Comparison of ENCODE assay signal across 8 cellular contexts in the genomic region with DNA sequence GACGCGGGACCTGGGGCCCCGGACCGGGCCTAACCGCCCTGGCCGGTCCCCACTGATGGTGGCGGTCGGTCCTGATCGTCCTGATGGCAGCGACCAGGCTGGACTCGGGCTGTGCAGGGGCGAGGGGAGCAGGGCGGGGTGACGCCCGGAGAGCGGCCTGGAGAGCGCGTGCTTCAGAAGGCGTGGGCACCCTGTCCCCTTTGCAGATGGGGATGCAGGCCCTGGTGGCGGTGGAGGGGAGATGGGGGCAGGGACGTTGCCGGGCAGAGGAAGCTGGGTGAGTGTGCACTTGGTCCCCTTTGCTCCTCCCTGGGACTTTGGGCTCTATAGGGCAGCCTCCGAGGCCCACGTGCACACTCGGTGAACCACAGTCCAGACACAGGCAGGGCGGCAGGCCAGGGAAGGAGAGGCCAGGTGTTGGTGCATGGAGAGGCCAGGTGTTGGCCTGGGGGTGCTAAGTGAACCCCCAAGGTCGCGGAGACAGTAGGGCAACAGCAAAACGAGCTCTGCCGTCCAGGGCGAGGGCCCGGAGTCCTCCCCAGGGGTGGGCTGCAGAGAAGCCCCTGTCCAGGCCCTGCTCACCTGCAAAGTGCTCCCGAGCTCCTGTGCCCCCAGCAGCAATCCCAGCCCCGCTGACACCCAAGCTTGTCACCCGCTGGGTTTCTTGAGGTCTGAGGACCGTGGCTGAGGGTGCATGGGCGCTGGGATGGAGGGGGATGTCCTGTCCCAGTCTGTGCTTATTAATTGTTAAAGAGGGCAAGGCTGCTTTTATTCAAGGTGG. TPM values are rescaled to one million over a fixed set of nuclear protein-coding genes. Genes with fewer than 3 reads are reported as not detected.
DNase-seq lines count a peak whose midpoint lies in the region; FAIRE-seq and TF ChIP-seq lines count a peak whose summit lies in the region.

No MANE protein-coding gene starts in this region.

- peaks cover 0 to 3% of the 10 kb centered on the region in 2 donors for H3K27me3 Mint-ChIP-seq in CD4-positive, alpha-beta memory T cell

- TF ChIP-seq CTCF in PC-9 (conservative IDR thresholded peaks at IDR 0.05) (no peak), astrocyte of the cerebellum (IDR thresholded peaks at IDR 0.05; ENCODE audit: low read depth, low read length, missing control alignments) (no peak)

- peaks cover 19% of the 10 kb centered on the region; the same call in 1 of the 2 replicates for H3F3A ChIP-seq in PC-9 (ENCODE audit: insufficient read depth, low read depth)

- peak overlapping the region; percentile 68 to 77 for H3K4me3 ChIP-seq in CD4-positive, alpha-beta memory T cell (ENCODE audit: low read length in 2 of 2)
- peak overlapping the region; percentile 57 for H3K4me3 ChIP-seq in PC-9
- peak overlapping the region; percentile 55 for H3K4me3 ChIP-seq in astrocyte of the cerebellum (ENCODE audit: low read depth, low read length)

- H3K79me2 ChIP-seq in PC-9 (ENCODE audit: low read depth): 0 out of 2 replicates have a peak, but pooled peaks cover 10% of the 10 kb centered on the region

- no peaks in the 10 kb centered on the region for H3K9me2 ChIP-seq in PC-9 (ENCODE audit: insufficient read depth)

- intact Hi-C loops in CD4-positive, alpha-beta memory T cell (cut with micrococcal nuclease): loop anchor here (2.0 kb wide), 1 partner anchor 577 kb away; a partner anchor contains a TSS
- intact Hi-C loops in PC-9 (cut with micrococcal nuclease; ENCODE audit: unreplicated experiment): loop anchor here (1.0 kb wide), 1 partner anchor 42 kb away; a partner anchor contains a TSS

- peaks cover 0 to 7% (median 0%) of the 10 kb centered on the region in 8 donors for H3K9me3 Mint-ChIP-seq in CD4-positive, alpha-beta memory T cell

- H3K27me3 ChIP-seq in CD4-positive, alpha-beta memory T cell (ENCODE audit: insufficient read depth, low read length): no peaks in the 10 kb centered on the region
- H3K27me3 ChIP-seq in PC-9 (ENCODE audit: insufficient read depth, low read depth): no peaks in the 10 kb centered on the region

- in situ Hi-C loops in astrocyte of the cerebellum (cut with HindIII; ENCODE audit: low sequenced_read_pairs): loop anchor here (5.0 kb wide), 1 partner anchor 37 kb away; no protein-coding TSS in a partner anchor

- H3K27ac Mint-ChIP-seq in CD4-positive, alpha-beta memory T cell: peak overlapping the region; percentile 23 to 100 (median 93)

- CTCF ChIA-PET in CD4-positive, alpha-beta memory T cell (lab: Charles Lee; ENCODE audit: partially characterized antibody): no interaction called here
- CTCF ChIA-PET in HEK293T (lab: Yijun Ruan, JAX) (no interaction called here), PC-9 (lab: Charles Lee) (interaction anchor here (0.6 kb wide), 1 partner anchor 42 kb away, joined by 3 read pairs; no protein-coding TSS in a partner anchor)

- H3K4me3 Mint-ChIP-seq in CD4-positive, alpha-beta memory T cell: peak overlapping the region; percentile 78 to 94 (median 90)

- peaks cover 17% of the 10 kb centered on the region for H3K4me1 ChIP-seq in CD4-positive, alpha-beta memory T cell (ENCODE audit: insufficient read depth, low read length)
- H3K4me1 ChIP-seq in PC-9 (replicated peaks; ENCODE audit: insufficient read depth): peaks cover 26% of the 10 kb centered on the region

- TF ChIP-seq POLR2A in GM12891 (IDR thresholded peaks at IDR 0.05; ENCODE audit: low read depth, low read length): no peak

- DNase-seq in CD4-positive, alpha-beta memory T cell: peak in 1 of 5 donors; percentile 57
- DNase-seq in HEK293T (ENCODE audit: extremely low spot score) (peak; percentile 28), PC-9 (peak in 1 of 2 experiments; percentile 60), astrocyte of the cerebellum (ENCODE audit: low read depth) (no peak), kidney tubule cell (ENCODE audit: low spot score) (peak; percentile 59), GM12891 (ENCODE audit: insufficient read length, low spot score) (no peak), HuH-7 (ENCODE audit: low spot score) (no peak)
- peak; percentile 46 to 48 for DNase-seq in stimulated activated CD4-positive, alpha-beta T cell treated with anti-CD3 and anti-CD28 coated beads, Interleukin-2, amount 100 ng/mL, for 24 hours

- no peaks in the 10 kb centered on the region for H3K36me3 ChIP-seq in CD4-positive, alpha-beta memory T cell (ENCODE audit: insufficient read depth, low read length)
- peaks cover 17% of the 10 kb centered on the region; the same call in 1 of the 2 replicates for H3K36me3 ChIP-seq in PC-9 (ENCODE audit: low read depth)

- H3K9me3 ChIP-seq in CD4-positive, alpha-beta memory T cell (ENCODE audit: control insufficient read depth in 1 of 2, low read length in 2 of 2): no peaks in the 10 kb centered on the region
- no peaks in the 10 kb centered on the region for H3K9me3 ChIP-seq in PC-9 (ENCODE audit: insufficient read depth, low read depth)

- POLR2A ChIA-PET in CD4-positive, alpha-beta memory T cell (lab: Charles Lee; ENCODE audit: partially characterized antibody): interaction anchor here (1.1 kb wide), 1 partner anchor 13 kb away, joined by 4 read pairs; no protein-coding TSS in a partner anchor
- POLR2A ChIA-PET in HEK293T (lab: Yijun Ruan, JAX) (interaction anchor here (1.1 kb wide), 1 partner anchor 18 kb away, joined by 3 read pairs; no protein-coding TSS in a partner anchor), PC-9 (lab: Charles Lee; ENCODE audit: unreplicated experiment) (no interaction called here)

- BruUV-seq in PC-9 (replicated peaks; lab: Mats Ljungman, UMichigan): TSS peak; percentile 97

- peaks cover 7 to 8% of the 10 kb centered on the region in 2 donors for H3K36me3 Mint-ChIP-seq in CD4-positive, alpha-beta memory T cell

- H4K20me1 ChIP-seq in PC-9 (ENCODE audit: insufficient read depth): no peaks in the 10 kb centered on the region

- peak overlapping the region; percentile 81 for H3K27ac ChIP-seq in CD4-positive, alpha-beta memory T cell (ENCODE audit: low read depth, low read length)
- peak overlapping the region; percentile 92 for H3K27ac ChIP-seq in PC-9

- peak overlapping the region; percentile 99 for H2AFZ ChIP-seq in PC-9

- FAIRE-seq in GM12891 (lab: Jason Lieb, UNC): no peak

- H3K4me1 Mint-ChIP-seq in CD4-positive, alpha-beta memory T cell: peaks cover 10 to 26% (median 17%) of the 10 kb centered on the region in 4 donors

- peak overlapping the region; percentile 81 for H3K4me2 ChIP-seq in PC-9

TF ChIP-seq in HEK293T, 16 proteins besides CTCF, POLR2A, EP300 and RAD21:
- TF ChIP-seq LEF1 (IDR thresholded peaks at IDR 0.05; ENCODE audit: borderline replicate concordance): no peak
- no peak for TF ChIP-seq ELF4 (IDR thresholded peaks at IDR 0.05)
- no peak for TF ChIP-seq ZNF384 (IDR thresholded peaks at IDR 0.05)
- TF ChIP-seq ARNT (IDR thresholded peaks at IDR 0.05): no peak
- no peak for TF ChIP-seq SP1 (IDR thresholded peaks at IDR 0.05)
- TF ChIP-seq CTBP1 (IDR thresholded peaks at IDR 0.05; ENCODE audit: borderline replicate concordance): no peak
TF ChIP-seq in HEK293T: peak in this region for 0.

TF ChIP-seq in GM12891, 5 proteins besides CTCF, POLR2A, EP300 and RAD21:
- no peak for TF ChIP-seq POLR2AphosphoS5 (IDR thresholded peaks at IDR 0.05; ENCODE audit: low read depth, low read length)

RNA-seq across cellular contexts. Expression of a gene that starts 42.3 kb away (rescaled TPM):
- 1 to 10 TPM; 4.7 to 7.8 TPM for total RNA-seq in CD4-positive, alpha-beta memory T cell
- polyA plus RNA-seq in CD4-positive, alpha-beta memory T cell: not detected
- 31.0 and 34.0 TPM in 2 replicates for total RNA-seq in PC-9 (2021)
- not detected for polyA plus RNA-seq in GM12891 (2012; ENCODE audit: low read depth, missing spikeins)

Comparison
In these comparisons a context has a peak if more than half of its experiments do, and no peak if none do; other contexts are left out.
1. DNase-seq: peak in HEK293T (single experiment), kidney tubule cell (single experiment) and stimulated activated CD4-positive, alpha-beta T cell treated with anti-CD3 and anti-CD28 coated beads, Interleukin-2, amount 100 ng/mL, for 24 hours (2 of 2); none in astrocyte of the cerebellum (single experiment), GM12891 (single experiment) and HuH-7 (single experiment).
2. Peak in every context shown above with its lines, with median percentiles within 50 percentile points of each other: H3K4me3 ChIP-seq.